19 cellular contexts compared by ENCODE assay signal in genomic region chr19:28264556-28264955, GRCh38.
"Had no signal": no experiment of that assay in that cellular context is flagged by ENCODE, and none has a peak within 500 bp of the region (broad histone marks: within the 10 kb centered on the region; RNA-seq: fewer than 3 reads in every experiment).

No MANE protein-coding gene starts in this region.

- ATAC-seq: left colon; left ventricle myocardium superior; naive thymus-derived CD4-positive, alpha-beta T cell; psoas muscle; right lobe of liver; stimulated activated naive B cell treated with anti-CD40 and anti-IgM and Interleukin-4, amounts not matched to agents 10 μg/mL and 1 μg/mL and 100 μg/mL, for 72 hours; stimulated activated naive CD8-positive, alpha-beta T cell treated with anti-CD3 and anti-CD28 coated beads, Interleukin-15, amount 100 ng/mL, for 72 hours; upper lobe of right lung had no signal

- DNase-seq: cortex of kidney; dorsolateral prefrontal cortex; effector CD8-positive, alpha-beta T cell; foreskin melanocyte; head of caudate nucleus; left colon; left ventricle myocardium superior; mesenchymal stem cell; naive thymus-derived CD4-positive, alpha-beta T cell; nephron progenitor cell; psoas muscle; retina; right lobe of liver; stimulated activated CD4-positive, alpha-beta T cell treated with anti-CD3 and anti-CD28 coated beads, Interleukin-2, amount 100 ng/mL, for 24 hours; stimulated activated CD4-positive, alpha-beta T cell treated with anti-CD3 and anti-CD28 coated beads, Interleukin-4, amount 100 ng/mL, for 4 hours; stimulated activated naive B cell treated with anti-CD40 and anti-IgM and Interleukin-4, amounts not matched to agents 10 μg/mL and 1 μg/mL and 100 μg/mL, for 72 hours; stimulated activated naive CD8-positive, alpha-beta T cell treated with anti-CD3 and anti-CD28 coated beads, Interleukin-15, amount 100 ng/mL, for 72 hours; testis; upper lobe of right lung had no signal
